ENCODE assay signal across 18 cellular contexts in genomic region chr4:177320721-177321120, GRCh38. TPM values are rescaled to one million over a fixed set of nuclear protein-coding genes. Genes with fewer than 3 reads are reported as not detected.
A peak's percentile ranks its signal among the peaks of the same experiment; 100 is the strongest.
DNase-seq lines count a peak whose midpoint lies in the region; ATAC-seq and TF ChIP-seq lines count a peak whose summit lies in the region.
"Had no signal": no experiment of that assay in that cellular context is flagged by ENCODE, and none has a peak within 500 bp of the region (broad histone marks: within the 10 kb centered on the region; RNA-seq: fewer than 3 reads in every experiment).

No MANE protein-coding gene starts in this region.

- no peaks in the 10 kb centered on the region for H3K9me3 ChIP-seq in CD4-positive, alpha-beta memory T cell (ENCODE audit: control insufficient read depth in 1 of 2, low read length in 2 of 2)
- no peaks in the 10 kb centered on the region for H3K9me3 ChIP-seq in T-helper 17 cell (ENCODE audit: control insufficient read depth, low read length, poor library complexity, severe bottlenecking)

- no peaks in the 10 kb centered on the region for H3K27me3 ChIP-seq in CD4-positive, alpha-beta memory T cell (ENCODE audit: insufficient read depth, low read length)

- TF ChIP-seq CTCF in mesothelial cell of epicardium (IDR thresholded peaks at IDR 0.05; ENCODE audit: unreplicated experiment): no peak

- POLR2A ChIA-PET in activated CD4-positive, alpha-beta T cell treated with anti-CD3 and anti-CD28 coated beads, Interleukin-2, amount 10 ng/mL, durations not matched to agents 7 days and 5 days (lab: Charles Lee): no interaction called here
- POLR2A ChIA-PET in CD4-positive, alpha-beta memory T cell (lab: Charles Lee; ENCODE audit: partially characterized antibody): interaction anchor here (1.4 to 5.1 kb wide), 2 partner anchors 11 kb away, joined by 5 to 41 read pairs; partner anchors contain the start of gene NEIL3

- no peak for DNase-seq in activated CD4-positive, alpha-beta T cell treated with anti-CD3 and anti-CD28 coated beads, Interleukin-2, amount 10 ng/mL, durations not matched to agents 7 days and 5 days
- DNase-seq in activated CD4-positive, alpha-beta T cell treated with anti-CD3 and anti-CD28 coated beads for 4 hours: no peak
- no peak for DNase-seq in CD4-positive, alpha-beta memory T cell
- DNase-seq in T-helper 17 cell: no peak
- DNase-seq in mesothelial cell of epicardium (ENCODE audit: low spot score in 2 of 2, unreplicated experiment in 2 of 2): no peak
- DNase-seq in AML-193 (lab: John Stamatoyannopoulos, UW): no peak
- no peak for DNase-seq in germinal center (ENCODE audit: low spot score)
- DNase-seq: DMS79, H9, Kasumi-1, MM.1S, NCI-H1105, NCI-H1694 treated with DMSO at 0.1 percent for 48 hours, NCI-H2107, NCI-H345, NCI-H526, SHP77 had no signal

- peaks cover 71% of the 10 kb centered on the region for H3K4me1 ChIP-seq in CD4-positive, alpha-beta memory T cell (ENCODE audit: insufficient read depth, low read length)

- CTCF ChIA-PET in activated CD4-positive, alpha-beta T cell treated with anti-CD3 and anti-CD28 coated beads, Interleukin-2, amount 10 ng/mL, durations not matched to agents 7 days and 5 days (lab: Charles Lee): interaction anchor here (0.7 to 2.5 kb wide), 3 partner anchors 11 to 36 kb away, joined by 3 to 6 read pairs (median 5); no protein-coding TSS in a partner anchor
- CTCF ChIA-PET in CD4-positive, alpha-beta memory T cell (lab: Charles Lee; ENCODE audit: partially characterized antibody): interaction anchor here (0.7 to 2.0 kb wide), 6 partner anchors 12 to 70 kb away, joined by 3 to 5 read pairs (median 4); no protein-coding TSS in a partner anchor

- peak overlapping the region; percentile 84 for H3K27ac Mint-ChIP-seq in activated CD4-positive, alpha-beta T cell treated with anti-CD3 and anti-CD28 coated beads, Interleukin-2, amount 10 ng/mL, durations not matched to agents 7 days and 5 days
- peak overlapping the region in 5 of 7 donors; percentile 8 to 68 (median 46) for H3K27ac Mint-ChIP-seq in CD4-positive, alpha-beta memory T cell
- H3K27ac Mint-ChIP-seq in T-helper 17 cell (peak overlapping the region; percentile 85), mesothelial cell of epicardium (peak overlapping the region; percentile 83)

- no peaks in the 10 kb centered on the region for H3K27me3 Mint-ChIP-seq in activated CD4-positive, alpha-beta T cell treated with anti-CD3 and anti-CD28 coated beads, Interleukin-2, amount 10 ng/mL, durations not matched to agents 7 days and 5 days
- H3K27me3 Mint-ChIP-seq in CD4-positive, alpha-beta memory T cell: no peaks in the 10 kb centered on the region
- H3K27me3 Mint-ChIP-seq in T-helper 17 cell: no peaks in the 10 kb centered on the region
- no peaks in the 10 kb centered on the region for H3K27me3 Mint-ChIP-seq in mesothelial cell of epicardium (ENCODE audit: low read depth)
- H3K27me3 Mint-ChIP-seq: IgD-negative memory B cell had no signal

- H3K9me3 Mint-ChIP-seq in activated CD4-positive, alpha-beta T cell treated with anti-CD3 and anti-CD28 coated beads, Interleukin-2, amount 10 ng/mL, durations not matched to agents 7 days and 5 days: no peaks in the 10 kb centered on the region
- H3K9me3 Mint-ChIP-seq in CD4-positive, alpha-beta memory T cell: no peaks in the 10 kb centered on the region
- H3K9me3 Mint-ChIP-seq in mesothelial cell of epicardium: no peaks in the 10 kb centered on the region
- H3K9me3 Mint-ChIP-seq: H9, IgD-negative memory B cell had no signal

- H3K4me3 ChIP-seq in CD4-positive, alpha-beta memory T cell (ENCODE audit: low read length in 2 of 2): no peak overlapping the region

- H3K36me3 Mint-ChIP-seq in activated CD4-positive, alpha-beta T cell treated with anti-CD3 and anti-CD28 coated beads, Interleukin-2, amount 10 ng/mL, durations not matched to agents 7 days and 5 days (ENCODE audit: low read depth): peaks cover 56% of the 10 kb centered on the region
- no peaks in the 10 kb centered on the region for H3K36me3 Mint-ChIP-seq in CD4-positive, alpha-beta memory T cell
- H3K36me3 Mint-ChIP-seq in T-helper 17 cell (ENCODE audit: low read depth) (no peaks in the 10 kb centered on the region), mesothelial cell of epicardium (no peaks in the 10 kb centered on the region)
- H3K36me3 Mint-ChIP-seq: IgD-negative memory B cell had no signal

- peaks cover 83% of the 10 kb centered on the region for H3K4me1 Mint-ChIP-seq in activated CD4-positive, alpha-beta T cell treated with anti-CD3 and anti-CD28 coated beads, Interleukin-2, amount 10 ng/mL, durations not matched to agents 7 days and 5 days
- H3K4me1 Mint-ChIP-seq in CD4-positive, alpha-beta memory T cell: peaks cover 46 to 77% (median 66%) of the 10 kb centered on the region in 4 donors
- H3K4me1 Mint-ChIP-seq in T-helper 17 cell (peaks cover 51% of the 10 kb centered on the region), mesothelial cell of epicardium (peaks cover 55% of the 10 kb centered on the region)

- H3K36me3 ChIP-seq in CD4-positive, alpha-beta memory T cell (ENCODE audit: insufficient read depth, low read length): no peaks in the 10 kb centered on the region

- no peak for ATAC-seq in T-helper 17 cell

- H3K27ac ChIP-seq in CD4-positive, alpha-beta memory T cell (ENCODE audit: low read depth, low read length): no peak overlapping the region

- H3K4me3 Mint-ChIP-seq in activated CD4-positive, alpha-beta T cell treated with anti-CD3 and anti-CD28 coated beads, Interleukin-2, amount 10 ng/mL, durations not matched to agents 7 days and 5 days: no peak overlapping the region
- peak overlapping the region; percentile 13 to 63 (median 46) for H3K4me3 Mint-ChIP-seq in CD4-positive, alpha-beta memory T cell
- H3K4me3 Mint-ChIP-seq in T-helper 17 cell (no peak overlapping the region), mesothelial cell of epicardium (no peak overlapping the region)
- H3K4me3 Mint-ChIP-seq: H9 had no signal

- intact Hi-C loops in CD4-positive, alpha-beta memory T cell (cut with micrococcal nuclease): loop anchor here (5.0 kb wide), 1 partner anchor 998 kb away; no protein-coding TSS in a partner anchor

RNA-seq across cellular contexts. Expression of gene NEIL3, which starts 11.0 kb away (rescaled TPM):
- 10 to 100 TPM; 34.6 to 38.9 TPM for total RNA-seq in activated CD4-positive, alpha-beta T cell treated with anti-CD3 and anti-CD28 coated beads, Interleukin-2, amount 10 ng/mL, durations not matched to agents 7 days and 5 days
- under 1 TPM; 0.15 to 0.17 TPM for total RNA-seq in CD4-positive, alpha-beta memory T cell
- under 1 TPM in 1 of 2 donors, not detected in 1; 0.10 TPM for polyA plus RNA-seq in CD4-positive, alpha-beta memory T cell
- total RNA-seq in T-helper 17 cell (1 to 10 TPM in 1 of 2 donors, under 1 TPM in 1; 0.45 to 2.4 TPM), mesothelial cell of epicardium (5.6 to 6.2 TPM (median 5.9 TPM) in 3 replicates)
- polyA plus RNA-seq: IgD-negative memory B cell had no signal

Comparison
In these comparisons a context has a peak if more than half of its experiments do, and no peak if none do; other contexts are left out.
1. H3K4me3 Mint-ChIP-seq: peak in CD4-positive, alpha-beta memory T cell (8 of 8); none in activated CD4-positive, alpha-beta T cell treated with anti-CD3 and anti-CD28 coated beads, Interleukin-2, amount 10 ng/mL, durations not matched to agents 7 days and 5 days (single experiment), T-helper 17 cell (single experiment) and mesothelial cell of epicardium (single experiment).
2. Peak in every context shown above with its lines, with median percentiles within 50 percentile points of each other: H3K27ac Mint-ChIP-seq.